1 cellular context compared by ENCODE assay signal in genomic region chr4:79046191-79046590, GRCh38.
TF ChIP-seq lines count a peak whose summit lies in the region.

No MANE protein-coding gene starts in this region.

TF ChIP-seq in GM23338, 12 proteins besides CTCF, POLR2A, EP300 and RAD21 (continued from another document):
- TF ChIP-seq, protein P1, sequence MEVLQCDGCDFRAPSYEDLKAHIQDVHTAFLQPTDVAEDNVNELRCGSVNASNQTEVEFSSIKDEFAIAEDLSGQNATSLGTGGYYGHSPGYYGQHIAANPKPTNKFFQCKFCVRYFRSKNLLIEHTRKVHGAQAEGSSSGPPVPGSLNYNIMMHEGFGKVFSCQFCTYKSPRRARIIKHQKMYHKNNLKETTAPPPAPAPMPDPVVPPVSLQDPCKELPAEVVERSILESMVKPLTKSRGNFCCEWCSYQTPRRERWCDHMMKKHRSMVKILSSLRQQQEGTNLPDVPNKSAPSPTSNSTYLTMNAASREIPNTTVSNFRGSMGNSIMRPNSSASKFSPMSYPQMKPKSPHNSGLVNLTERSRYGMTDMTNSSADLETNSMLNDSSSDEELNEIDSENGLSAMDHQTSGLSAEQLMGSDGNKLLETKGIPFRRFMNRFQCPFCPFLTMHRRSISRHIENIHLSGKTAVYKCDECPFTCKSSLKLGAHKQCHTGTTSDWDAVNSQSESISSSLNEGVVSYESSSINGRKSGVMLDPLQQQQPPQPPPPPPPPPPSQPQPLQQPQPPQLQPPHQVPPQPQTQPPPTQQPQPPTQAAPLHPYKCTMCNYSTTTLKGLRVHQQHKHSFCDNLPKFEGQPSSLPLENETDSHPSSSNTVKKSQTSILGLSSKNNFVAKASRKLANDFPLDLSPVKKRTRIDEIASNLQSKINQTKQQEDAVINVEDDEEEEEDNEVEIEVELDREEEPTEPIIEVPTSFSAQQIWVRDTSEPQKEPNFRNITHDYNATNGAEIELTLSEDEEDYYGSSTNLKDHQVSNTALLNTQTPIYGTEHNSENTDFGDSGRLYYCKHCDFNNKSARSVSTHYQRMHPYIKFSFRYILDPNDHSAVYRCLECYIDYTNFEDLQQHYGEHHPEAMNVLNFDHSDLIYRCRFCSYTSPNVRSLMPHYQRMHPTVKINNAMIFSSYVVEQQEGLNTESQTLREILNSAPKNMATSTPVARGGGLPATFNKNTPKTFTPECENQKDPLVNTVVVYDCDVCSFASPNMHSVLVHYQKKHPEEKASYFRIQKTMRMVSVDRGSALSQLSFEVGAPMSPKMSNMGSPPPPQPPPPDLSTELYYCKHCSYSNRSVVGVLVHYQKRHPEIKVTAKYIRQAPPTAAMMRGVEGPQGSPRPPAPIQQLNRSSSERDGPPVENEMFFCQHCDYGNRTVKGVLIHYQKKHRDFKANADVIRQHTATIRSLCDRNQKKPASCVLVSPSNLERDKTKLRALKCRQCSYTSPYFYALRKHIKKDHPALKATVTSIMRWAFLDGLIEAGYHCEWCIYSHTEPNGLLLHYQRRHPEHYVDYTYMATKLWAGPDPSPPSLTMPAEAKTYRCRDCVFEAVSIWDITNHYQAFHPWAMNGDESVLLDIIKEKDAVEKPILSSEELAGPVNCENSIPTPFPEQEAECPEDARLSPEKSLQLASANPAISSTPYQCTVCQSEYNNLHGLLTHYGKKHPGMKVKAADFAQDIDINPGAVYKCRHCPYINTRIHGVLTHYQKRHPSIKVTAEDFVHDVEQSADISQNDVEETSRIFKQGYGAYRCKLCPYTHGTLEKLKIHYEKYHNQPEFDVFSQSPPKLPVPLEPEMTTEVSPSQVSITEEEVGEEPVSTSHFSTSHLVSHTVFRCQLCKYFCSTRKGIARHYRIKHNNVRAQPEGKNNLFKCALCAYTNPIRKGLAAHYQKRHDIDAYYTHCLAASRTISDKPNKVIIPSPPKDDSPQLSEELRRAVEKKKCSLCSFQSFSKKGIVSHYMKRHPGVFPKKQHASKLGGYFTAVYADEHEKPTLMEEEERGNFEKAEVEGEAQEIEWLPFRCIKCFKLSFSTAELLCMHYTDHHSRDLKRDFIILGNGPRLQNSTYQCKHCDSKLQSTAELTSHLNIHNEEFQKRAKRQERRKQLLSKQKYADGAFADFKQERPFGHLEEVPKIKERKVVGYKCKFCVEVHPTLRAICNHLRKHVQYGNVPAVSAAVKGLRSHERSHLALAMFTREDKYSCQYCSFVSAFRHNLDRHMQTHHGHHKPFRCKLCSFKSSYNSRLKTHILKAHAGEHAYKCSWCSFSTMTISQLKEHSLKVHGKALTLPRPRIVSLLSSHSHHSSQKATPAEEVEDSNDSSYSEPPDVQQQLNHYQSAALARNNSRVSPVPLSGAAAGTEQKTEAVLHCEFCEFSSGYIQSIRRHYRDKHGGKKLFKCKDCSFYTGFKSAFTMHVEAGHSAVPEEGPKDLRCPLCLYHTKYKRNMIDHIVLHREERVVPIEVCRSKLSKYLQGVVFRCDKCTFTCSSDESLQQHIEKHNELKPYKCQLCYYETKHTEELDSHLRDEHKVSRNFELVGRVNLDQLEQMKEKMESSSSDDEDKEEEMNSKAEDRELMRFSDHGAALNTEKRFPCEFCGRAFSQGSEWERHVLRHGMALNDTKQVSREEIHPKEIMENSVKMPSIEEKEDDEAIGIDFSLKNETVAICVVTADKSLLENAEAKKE (CRISPR knock-in tag; IDR thresholded peaks at IDR 0.05) = no peak
- TF ChIP-seq NANOG (IDR thresholded peaks at IDR 0.05; ENCODE audit: borderline replicate concordance) (no peak), JUNB (IDR thresholded peaks at IDR 0.05; ENCODE audit: unreplicated experiment) (no peak)
- TF ChIP-seq, protein P2, sequence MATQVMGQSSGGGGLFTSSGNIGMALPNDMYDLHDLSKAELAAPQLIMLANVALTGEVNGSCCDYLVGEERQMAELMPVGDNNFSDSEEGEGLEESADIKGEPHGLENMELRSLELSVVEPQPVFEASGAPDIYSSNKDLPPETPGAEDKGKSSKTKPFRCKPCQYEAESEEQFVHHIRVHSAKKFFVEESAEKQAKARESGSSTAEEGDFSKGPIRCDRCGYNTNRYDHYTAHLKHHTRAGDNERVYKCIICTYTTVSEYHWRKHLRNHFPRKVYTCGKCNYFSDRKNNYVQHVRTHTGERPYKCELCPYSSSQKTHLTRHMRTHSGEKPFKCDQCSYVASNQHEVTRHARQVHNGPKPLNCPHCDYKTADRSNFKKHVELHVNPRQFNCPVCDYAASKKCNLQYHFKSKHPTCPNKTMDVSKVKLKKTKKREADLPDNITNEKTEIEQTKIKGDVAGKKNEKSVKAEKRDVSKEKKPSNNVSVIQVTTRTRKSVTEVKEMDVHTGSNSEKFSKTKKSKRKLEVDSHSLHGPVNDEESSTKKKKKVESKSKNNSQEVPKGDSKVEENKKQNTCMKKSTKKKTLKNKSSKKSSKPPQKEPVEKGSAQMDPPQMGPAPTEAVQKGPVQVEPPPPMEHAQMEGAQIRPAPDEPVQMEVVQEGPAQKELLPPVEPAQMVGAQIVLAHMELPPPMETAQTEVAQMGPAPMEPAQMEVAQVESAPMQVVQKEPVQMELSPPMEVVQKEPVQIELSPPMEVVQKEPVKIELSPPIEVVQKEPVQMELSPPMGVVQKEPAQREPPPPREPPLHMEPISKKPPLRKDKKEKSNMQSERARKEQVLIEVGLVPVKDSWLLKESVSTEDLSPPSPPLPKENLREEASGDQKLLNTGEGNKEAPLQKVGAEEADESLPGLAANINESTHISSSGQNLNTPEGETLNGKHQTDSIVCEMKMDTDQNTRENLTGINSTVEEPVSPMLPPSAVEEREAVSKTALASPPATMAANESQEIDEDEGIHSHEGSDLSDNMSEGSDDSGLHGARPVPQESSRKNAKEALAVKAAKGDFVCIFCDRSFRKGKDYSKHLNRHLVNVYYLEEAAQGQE (IDR thresholded peaks at IDR 0.05; ENCODE audit: unreplicated experiment) = no peak
- TF ChIP-seq, protein P3, sequence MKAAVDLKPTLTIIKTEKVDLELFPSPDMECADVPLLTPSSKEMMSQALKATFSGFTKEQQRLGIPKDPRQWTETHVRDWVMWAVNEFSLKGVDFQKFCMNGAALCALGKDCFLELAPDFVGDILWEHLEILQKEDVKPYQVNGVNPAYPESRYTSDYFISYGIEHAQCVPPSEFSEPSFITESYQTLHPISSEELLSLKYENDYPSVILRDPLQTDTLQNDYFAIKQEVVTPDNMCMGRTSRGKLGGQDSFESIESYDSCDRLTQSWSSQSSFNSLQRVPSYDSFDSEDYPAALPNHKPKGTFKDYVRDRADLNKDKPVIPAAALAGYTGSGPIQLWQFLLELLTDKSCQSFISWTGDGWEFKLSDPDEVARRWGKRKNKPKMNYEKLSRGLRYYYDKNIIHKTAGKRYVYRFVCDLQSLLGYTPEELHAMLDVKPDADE (IDR thresholded peaks at IDR 0.05) = no peak
